ENCODE assay signal across 25 cellular contexts in genomic region chr2:122563781-122564180, GRCh38.
"Had no signal": no experiment of that assay in that cellular context is flagged by ENCODE, and none has a peak within 500 bp of the region (broad histone marks: within the 10 kb centered on the region; RNA-seq: fewer than 3 reads in every experiment).

No MANE protein-coding gene starts in this region.

- FAIRE-seq: urothelium cell line had no signal

- H3K27me3 ChIP-seq: stomach, suprapubic skin, testis, thyroid gland, tibial artery, tibial nerve, transverse colon, upper lobe of left lung, upper lobe of right lung, uterus, vagina had no signal

- H3K9me3 ChIP-seq: stomach, suprapubic skin, testis, thoracic aorta, thyroid gland, tibial artery, tibial nerve, transverse colon, upper lobe of left lung, upper lobe of right lung, uterus, vagina had no signal

- H3K4me3 ChIP-seq: stomach, suprapubic skin, testis, thoracic aorta, thyroid gland, tibial artery, tibial nerve, transverse colon, upper lobe of left lung, upper lobe of right lung, uterus, vagina had no signal

- H3K36me3 ChIP-seq: stomach, suprapubic skin, thoracic aorta, thyroid gland, tibial artery, tibial nerve, transverse colon, upper lobe of left lung, upper lobe of right lung, uterus, vagina had no signal

- H3K4me1 ChIP-seq: stomach, suprapubic skin, testis, thyroid gland, tibial artery, tibial nerve, transverse colon, upper lobe of left lung, upper lobe of right lung, uterus, vagina had no signal

- DNase-seq: stimulated activated CD4-positive, alpha-beta T cell treated with anti-CD3 and anti-CD28 coated beads, Interleukin-2, amount 100 ng/mL, for 48 hours; stimulated activated CD4-positive, alpha-beta T cell treated with anti-CD3 and anti-CD28 coated beads, Interleukin-4, amount 100 ng/mL, for 1 hour; stimulated activated CD4-positive, alpha-beta T cell treated with anti-CD3 and anti-CD28 coated beads, Interleukin-4, amount 100 ng/mL, for 24 hours; stimulated activated CD4-positive, alpha-beta T cell treated with anti-CD3 and anti-CD28 coated beads, Interleukin-4, amount 100 ng/mL, for 4 hours; stimulated activated CD8-positive, alpha-beta memory T cell treated with anti-CD3 and anti-CD28 coated beads, Interleukin-4, amount 100 ng/mL, for 48 hours; stimulated activated naive B cell treated with anti-CD40 and anti-IgM and Interleukin-4, amounts not matched to agents 10 μg/mL and 1 μg/mL and 100 μg/mL, for 72 hours; stimulated activated naive CD4-positive, alpha-beta T cell; stimulated activated naive CD4-positive, alpha-beta T cell treated with Interleukin-2 at 50 U/mL for 16 hours; stimulated activated naive CD8-positive, alpha-beta T cell treated with anti-CD3 and anti-CD28 coated beads, Interleukin-15, amount 100 ng/mL, for 72 hours; stimulated activated naive CD8-positive, alpha-beta T cell treated with anti-CD3 and anti-CD28 coated beads, Interleukin-15, Interleukin-2, amounts not matched to agents 100 U/mL and 50 U/mL, for 24 hours; stomach; substantia nigra; testis; thyroid gland; tibial artery; transverse colon; trophoblast cell; upper lobe of left lung; upper lobe of right lung; uterus had no signal

- H3K27ac ChIP-seq: stomach, suprapubic skin, testis, thoracic aorta, thyroid gland, tibial artery, tibial nerve, transverse colon, upper lobe of left lung, upper lobe of right lung, uterus, vagina had no signal
